23 cellular contexts compared by ENCODE assay signal in the genomic region with DNA sequence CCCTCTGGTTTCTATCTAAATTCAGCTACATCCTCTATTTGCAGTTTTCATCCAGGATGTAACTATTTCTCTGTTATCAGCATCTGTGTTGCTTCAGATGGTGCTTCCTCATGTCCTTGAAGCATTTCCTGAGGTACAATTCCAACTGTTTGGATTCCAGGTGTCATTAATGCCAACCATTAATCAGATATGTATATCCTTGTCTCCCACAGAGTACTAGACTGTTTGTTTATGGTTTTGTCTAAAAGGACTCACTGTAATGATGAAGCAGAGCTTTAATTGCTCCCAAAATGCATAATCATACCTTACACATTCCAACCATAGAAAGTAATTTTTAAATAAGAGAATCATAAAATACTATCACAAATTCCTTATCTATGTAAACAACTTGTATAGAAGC.
DNase-seq lines count a peak whose midpoint lies in the region; TF ChIP-seq lines count a peak whose summit lies in the region.
"Had no signal": no experiment of that assay in that cellular context is flagged by ENCODE, and none has a peak within 500 bp of the region (broad histone marks: within the 10 kb centered on the region; RNA-seq: fewer than 3 reads in every experiment).

No MANE protein-coding gene starts in this region.

- no peak for TF ChIP-seq POLR2A in vagina (IDR thresholded peaks at IDR 0.05)

- H3K9me3 ChIP-seq in mesodermal cell (ENCODE audit: control insufficient read depth, low read length) (no peaks in the 10 kb centered on the region), vagina (no peaks in the 10 kb centered on the region)
- H3K9me3 ChIP-seq: BE2C, HAP-1 had no signal

- no peaks in the 10 kb centered on the region for H3K9me3 Mint-ChIP-seq in type B pancreatic cell
- H3K9me3 Mint-ChIP-seq: HFFc6, T-cell had no signal

- H3K27ac ChIP-seq in VCaP (peak overlapping the region; percentile 63), mesodermal cell (ENCODE audit: low read depth, low read length, severe bottlenecking) (peak overlapping the region; percentile 41), vagina (no peak overlapping the region)
- H3K27ac ChIP-seq: 22Rv1, GM23248 had no signal

- peak; percentile 36 for DNase-seq in DMS153 (lab: John Stamatoyannopoulos, UW)
- no peak for DNase-seq in DMS153 treated with DMSO at 0.1 percent for 48 hours (lab: John Stamatoyannopoulos, UW; ENCODE audit: unreplicated experiment)
- DNase-seq in NCI-H1417 treated with DMSO at 0.1 percent for 48 hours (lab: John Stamatoyannopoulos, UW), result peak; percentile 42
- no peak for DNase-seq in epidermal melanocyte (ENCODE audit: insufficient read length, low spot score)
- DNase-seq in vagina (ENCODE audit: extremely low spot score in 2 of 2), result no peak
- no peak for DNase-seq in type B pancreatic cell (ENCODE audit: extremely low spot score, unreplicated experiment)
- DNase-seq: ACHN, BE2C, DMS53, GM23248, HFFc6, Kasumi-1, MV-4-11, NCI-H1105, NCI-H1694 treated with DMSO at 0.1 percent for 48 hours, NCI-H446, NCI-H524 treated with DMSO at 0.1 percent for 48 hours, T-cell had no signal

- H3K4me1 ChIP-seq in mesodermal cell (ENCODE audit: control insufficient read depth, insufficient read depth, low read length, poor library complexity, severe bottlenecking) (peaks cover 22% of the 10 kb centered on the region), vagina (peaks cover 5% of the 10 kb centered on the region)
- H3K4me1 ChIP-seq: BE2C had no signal

- no peaks in the 10 kb centered on the region for H3K36me3 Mint-ChIP-seq in type B pancreatic cell
- H3K36me3 Mint-ChIP-seq: T-cell had no signal

- H3K4me3 Mint-ChIP-seq in type B pancreatic cell, result no peak overlapping the region
- H3K4me3 Mint-ChIP-seq: HFFc6, T-cell had no signal

- H3K27me3 Mint-ChIP-seq in type B pancreatic cell, result no peaks in the 10 kb centered on the region
- H3K27me3 Mint-ChIP-seq: T-cell had no signal

- H3K4me1 Mint-ChIP-seq in type B pancreatic cell (ENCODE audit: unreplicated experiment), result no peaks in the 10 kb centered on the region
- H3K4me1 Mint-ChIP-seq: T-cell had no signal

- TF ChIP-seq CTCF in VCaP (conservative IDR thresholded peaks at IDR 0.05) (no peak), vagina (IDR thresholded peaks at IDR 0.05) (no peak), type B pancreatic cell (conservative IDR thresholded peaks at IDR 0.05) (no peak)

- H3K27ac Mint-ChIP-seq in type B pancreatic cell, result no peak overlapping the region
- H3K27ac Mint-ChIP-seq: HFFc6, T-cell had no signal

- no peaks in the 10 kb centered on the region for H3K27me3 ChIP-seq in vagina
- H3K27me3 ChIP-seq: BE2C had no signal

- no peak overlapping the region for H3K4me3 ChIP-seq in mesodermal cell (ENCODE audit: extremely low read depth, insufficient read depth, low read length, poor library complexity, severe bottlenecking)
- H3K4me3 ChIP-seq in vagina, result no peak overlapping the region
- H3K4me3 ChIP-seq: GM23248, HAP-1, K562 had no signal

- H3K36me3 ChIP-seq in mesodermal cell (ENCODE audit: control insufficient read depth, insufficient read depth, low read length), result no peaks in the 10 kb centered on the region
- no peaks in the 10 kb centered on the region for H3K36me3 ChIP-seq in vagina
- H3K36me3 ChIP-seq: BE2C, HAP-1 had no signal

- intact Hi-C loops in vagina (cut with DNase I), result no loop called here

Comparison
In these comparisons a context has a peak if more than half of its experiments do, and no peak if none do; other contexts are left out.
1. DNase-seq: peak in DMS153 (single experiment) and NCI-H1417 treated with DMSO at 0.1 percent for 48 hours (single experiment); none in DMS153 treated with DMSO at 0.1 percent for 48 hours (single experiment), epidermal melanocyte (single experiment), vagina (0 of 2) and type B pancreatic cell (single experiment).